34 cellular contexts compared by ENCODE assay signal in genomic region chr5:170627271-170627670, GRCh38.
"Had no signal": no experiment of that assay in that cellular context is flagged by ENCODE, and none has a peak within 500 bp of the region (broad histone marks: within the 10 kb centered on the region; RNA-seq: fewer than 3 reads in every experiment).

No MANE protein-coding gene starts in this region.

- H3K4me3 ChIP-seq: adrenal gland, body of pancreas, breast epithelium, MG63, Peyer's patch had no signal

- DNase-seq: activated CD4-positive, alpha-beta T cell treated with anti-CD3 and anti-CD28 coated beads, Interleukin-2, amount 10 ng/mL, durations not matched to agents 24 days and 14 days; activated CD4-positive, alpha-beta T cell treated with anti-CD3 and anti-CD28 coated beads, Interleukin-2, amount 50 U/mL, for 4 hours; activated CD8-positive, alpha-beta T cell treated with anti-CD3 and anti-CD28 coated beads for 36 hours; activated gamma-delta T cell treated with Interleukin-2 at 50 U/mL for 16 hours; activated naive CD4-positive, alpha-beta T cell treated with anti-CD3 and anti-CD28 coated beads for 36 hours; activated T-cell treated with anti-CD3 and anti-CD28 coated beads, Interleukin-2, amount 50 U/mL, for 1 hour; activated T-cell treated with anti-CD3 and anti-CD28 coated beads, Interleukin-2, amount 50 U/mL, for 72 hours; body of pancreas; caudate nucleus; Karpas-422; KBM-7; MG63; NCI-H1048; NCI-H1105 treated with DMSO at 0.1 percent for 48 hours; NCI-H1436; NCI-H1930; NCI-H2081 treated with DMSO at 0.1 percent for 48 hours; NCI-H510A; NCI-H526; NCI-H748 treated with DMSO at 0.1 percent for 48 hours; NK-92 treated with Interleukin-12 subunit alpha and Interleukin-12 subunit beta, amount 100 ng/mL, for 24 hours; PC-3; RPMI8226; SIG-M5; SW 1271; T-helper 1 cell; T-helper 2 cell; T-helper 9 cell had no signal

- H3K36me3 ChIP-seq: adrenal gland, breast epithelium, MG63, Peyer's patch had no signal

- H3K9me3 ChIP-seq: adrenal gland, body of pancreas, breast epithelium, MG63, Peyer's patch had no signal

- H3K4me1 ChIP-seq: breast epithelium, Peyer's patch had no signal

- H3K9me3 Mint-ChIP-seq: activated CD4-positive, alpha-beta T cell treated with anti-CD3 and anti-CD28 coated beads, Interleukin-2, amount 10 ng/mL, durations not matched to agents 24 days and 14 days; activated CD8-positive, alpha-beta T cell treated with anti-CD3 and anti-CD28 coated beads for 36 hours; activated naive CD4-positive, alpha-beta T cell treated with anti-CD3 and anti-CD28 coated beads for 36 hours; activated naive CD4-positive, alpha-beta T cell treated with anti-CD3 and anti-CD28 coated beads, Interleukin-2, amount 50 U/mL, for 72 hours; activated T-cell treated with anti-CD3 and anti-CD28 coated beads, Interleukin-2, amount 50 U/mL, for 72 hours; activated T-helper 17 cell treated with anti-CD3 and anti-CD28 coated beads, Interleukin-2, amount 50 U/mL, for 72 hours had no signal

- H3K4me3 Mint-ChIP-seq: activated CD4-positive, alpha-beta T cell treated with anti-CD3 and anti-CD28 coated beads, Interleukin-2, amount 10 ng/mL, durations not matched to agents 24 days and 14 days; activated CD8-positive, alpha-beta T cell treated with anti-CD3 and anti-CD28 coated beads for 36 hours; activated naive CD4-positive, alpha-beta T cell treated with anti-CD3 and anti-CD28 coated beads for 36 hours; activated T-cell treated with anti-CD3 and anti-CD28 coated beads, Interleukin-2, amount 50 U/mL, for 72 hours; activated T-helper 17 cell treated with anti-CD3 and anti-CD28 coated beads, Interleukin-2, amount 50 U/mL, for 72 hours had no signal

- ATAC-seq: activated CD8-positive, alpha-beta T cell treated with anti-CD3 and anti-CD28 coated beads for 36 hours; activated naive CD4-positive, alpha-beta T cell treated with anti-CD3 and anti-CD28 coated beads, Interleukin-2, amount 50 U/mL, for 72 hours; activated T-cell treated with anti-CD3 and anti-CD28 coated beads, Interleukin-2, amount 50 U/mL, for 72 hours; activated T-helper 17 cell treated with anti-CD3 and anti-CD28 coated beads, Interleukin-2, amount 50 U/mL, for 72 hours; body of pancreas; PC-3; Right ventricle myocardium inferior had no signal

- H3K27ac ChIP-seq: adrenal gland, body of pancreas, breast epithelium, Peyer's patch had no signal

- H3K27me3 ChIP-seq: adrenal gland, body of pancreas, breast epithelium, MG63, Peyer's patch had no signal

- H3K27ac Mint-ChIP-seq: activated CD4-positive, alpha-beta T cell treated with anti-CD3 and anti-CD28 coated beads, Interleukin-2, amount 10 ng/mL, durations not matched to agents 24 days and 14 days; activated CD8-positive, alpha-beta T cell treated with anti-CD3 and anti-CD28 coated beads for 36 hours; activated naive CD4-positive, alpha-beta T cell treated with anti-CD3 and anti-CD28 coated beads for 36 hours; activated naive CD4-positive, alpha-beta T cell treated with anti-CD3 and anti-CD28 coated beads, Interleukin-2, amount 50 U/mL, for 72 hours; activated T-cell treated with anti-CD3 and anti-CD28 coated beads, Interleukin-2, amount 50 U/mL, for 72 hours; activated T-helper 17 cell treated with anti-CD3 and anti-CD28 coated beads, Interleukin-2, amount 50 U/mL, for 72 hours had no signal

- H3K36me3 Mint-ChIP-seq: activated naive CD4-positive, alpha-beta T cell treated with anti-CD3 and anti-CD28 coated beads, Interleukin-2, amount 50 U/mL, for 72 hours had no signal

- H3K4me1 Mint-ChIP-seq: activated CD4-positive, alpha-beta T cell treated with anti-CD3 and anti-CD28 coated beads, Interleukin-2, amount 10 ng/mL, durations not matched to agents 24 days and 14 days; activated T-helper 17 cell treated with anti-CD3 and anti-CD28 coated beads, Interleukin-2, amount 50 U/mL, for 72 hours had no signal
